In genomic region chr1:15328785-15329480, GRCh38 we compare ENCODE assay signal across 10 cellular contexts.
DNase-seq lines count a peak whose midpoint lies in the region; ATAC-seq and TF ChIP-seq lines count a peak whose summit lies in the region.
"Had no signal": no experiment of that assay in that cellular context is flagged by ENCODE, and none has a peak within 500 bp of the region (broad histone marks: within the 10 kb centered on the region; RNA-seq: fewer than 3 reads in every experiment).

No MANE protein-coding gene starts in this region.

- no TSS peak for BruUV-seq in OCI-LY7 (replicated peaks; lab: Mats Ljungman, UMichigan)

- DNase-seq in EL = peak; percentile 45
- no peak for DNase-seq in OCI-LY7 (ENCODE audit: low spot score)
- DNase-seq in fibroblast of mammary gland (ENCODE audit: low read depth) = peak; percentile 79
- DNase-seq in osteoblast (ENCODE audit: insufficient read length, low spot score, missing footprints) = peak; percentile 92
- no peak for DNase-seq in NCI-H146 treated with DMSO at 0.1 percent for 48 hours (lab: John Stamatoyannopoulos, UW; ENCODE audit: unreplicated experiment)
- no peak for DNase-seq in endothelial cell (ENCODE audit: low spot score)
- DNase-seq: activated naive CD4-positive, alpha-beta T cell treated with Interleukin-2 at 50 U/mL for 16 hours; NCI-H345 had no signal

- H3K36me3 Mint-ChIP-seq in endothelial cell (ENCODE audit: low read depth, unreplicated experiment) = peaks cover 9% of the 10 kb centered on the region

- no peak overlapping the region for H3K4me3 Mint-ChIP-seq in endothelial cell (ENCODE audit: unreplicated experiment)

- no peaks in the 10 kb centered on the region for H3K27me3 ChIP-seq in osteoblast (ENCODE audit: insufficient read depth, low read length)

- 0 out of 2 replicates have a peak, but pooled peaks have one; percentile 16 for TF ChIP-seq CTCF in OCI-LY7 (conservative IDR thresholded peaks at IDR 0.05; ENCODE audit: low read length)
- peak; percentile 50 for TF ChIP-seq CTCF in fibroblast of mammary gland (conservative IDR thresholded peaks at IDR 0.05; ENCODE audit: control insufficient read depth, insufficient read depth, low read depth, low read length)
- peak; percentile 70 for TF ChIP-seq CTCF in osteoblast (IDR thresholded peaks at IDR 0.05; ENCODE audit: extremely low read depth, low read depth, low read length)
- no peak for TF ChIP-seq CTCF in endothelial cell (IDR thresholded peaks at IDR 0.05; ENCODE audit: unreplicated experiment)

- no peaks in the 10 kb centered on the region for H3K9me2 ChIP-seq in OCI-LY7 (ENCODE audit: insufficient read depth, low read length)

- H3K79me2 ChIP-seq in OCI-LY7 (ENCODE audit: insufficient read depth, low read depth, low read length) (no peaks in the 10 kb centered on the region), osteoblast (ENCODE audit: insufficient read depth, low read length) (no peaks in the 10 kb centered on the region)

- H4K20me1 ChIP-seq in OCI-LY7 (ENCODE audit: insufficient read depth, low read length) (no peaks in the 10 kb centered on the region), osteoblast (ENCODE audit: insufficient read depth, low read length) (no peaks in the 10 kb centered on the region)

- H3K36me3 ChIP-seq in OCI-LY7 (ENCODE audit: insufficient read depth, low read length) = no peaks in the 10 kb centered on the region
- H3K36me3 ChIP-seq in osteoblast (ENCODE audit: insufficient read depth, low read length) = no peaks in the 10 kb centered on the region

- peaks cover 3% of the 10 kb centered on the region for H3K27me3 Mint-ChIP-seq in endothelial cell (ENCODE audit: unreplicated experiment)

- H3K9me3 Mint-ChIP-seq in endothelial cell (ENCODE audit: unreplicated experiment) = no peaks in the 10 kb centered on the region

- no peaks in the 10 kb centered on the region for H3K9me3 ChIP-seq in OCI-LY7 (ENCODE audit: low read length)
- no peaks in the 10 kb centered on the region for H3K9me3 ChIP-seq in osteoblast (ENCODE audit: low read depth, low read length)

- H3K4me2 ChIP-seq in OCI-LY7 (ENCODE audit: low read length) (no peak overlapping the region), osteoblast (ENCODE audit: insufficient read depth, low read length) (peak overlapping the region; percentile 73)

- H3K27ac ChIP-seq in OCI-LY7 (ENCODE audit: low read depth, low read length, poor library complexity, severe bottlenecking) (no peak overlapping the region), osteoblast (ENCODE audit: low read depth, low read length) (peak overlapping the region; percentile 56)

- H3K4me1 Mint-ChIP-seq in endothelial cell (ENCODE audit: unreplicated experiment) = peaks cover 24% of the 10 kb centered on the region

- ATAC-seq in GM18858 (IDR thresholded peaks at IDR 0.05; ENCODE audit: unreplicated experiment) (no peak), HG03457 (IDR thresholded peaks at IDR 0.05; ENCODE audit: unreplicated experiment) (no peak)

- H3K27ac Mint-ChIP-seq in endothelial cell (ENCODE audit: unreplicated experiment) = no peak overlapping the region

- POLR2A ChIA-PET in OCI-LY7 (lab: Charles Lee) = no interaction called here

- intact Hi-C loops in OCI-LY7 (cut with micrococcal nuclease; ENCODE audit: unreplicated experiment) = no loop called here

- CTCF ChIA-PET in OCI-LY7 (lab: Charles Lee; ENCODE audit: unreplicated experiment) = no interaction called here

- H2AFZ ChIP-seq in OCI-LY7 (ENCODE audit: low read length) = no peak overlapping the region
- H2AFZ ChIP-seq in osteoblast (ENCODE audit: low read length) = peak overlapping the region; percentile 52

- H3K4me3 ChIP-seq in OCI-LY7 (ENCODE audit: low read depth, low read length, poor library complexity, severe bottlenecking) (no peak overlapping the region), fibroblast of mammary gland (ENCODE audit: control insufficient read depth, low read depth, low read length) (peak overlapping the region; percentile 1), osteoblast (ENCODE audit: insufficient read depth, low read length) (peak overlapping the region; percentile 42)

- H3K4me1 ChIP-seq in OCI-LY7 (ENCODE audit: insufficient read depth, low read length, poor library complexity, severe bottlenecking) (no peaks in the 10 kb centered on the region), osteoblast (ENCODE audit: insufficient read depth, low read length) (peaks cover 20% of the 10 kb centered on the region)

Comparison
In these comparisons a context has a peak if more than half of its experiments do, and no peak if none do; other contexts are left out.
1. DNase-seq: peak in EL (single experiment), fibroblast of mammary gland (single experiment) and osteoblast (single experiment); none in OCI-LY7 (single experiment), NCI-H146 treated with DMSO at 0.1 percent for 48 hours (single experiment) and endothelial cell (single experiment).